In the genomic region with DNA sequence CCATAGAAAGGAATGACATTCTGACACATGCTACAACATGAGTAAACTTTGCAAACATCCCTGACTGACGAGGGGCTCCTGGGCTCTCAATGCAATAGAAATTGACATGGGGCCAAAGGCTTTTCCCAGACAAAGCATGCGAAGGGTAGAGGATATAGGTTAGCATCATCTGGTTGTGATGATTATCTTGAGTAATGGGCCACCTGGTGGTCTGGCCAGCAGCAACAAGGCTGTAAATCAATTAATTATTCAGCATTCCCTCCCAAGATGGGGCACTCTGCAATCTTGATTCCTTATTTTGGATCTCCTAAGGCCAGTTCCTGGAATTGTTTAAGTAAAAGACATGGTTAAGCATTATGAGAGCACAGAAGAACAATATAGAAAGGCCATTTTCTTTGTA, we compare ENCODE assay signal across 21 cellular contexts.
DNase-seq lines count a peak whose midpoint lies in the region; ATAC-seq and TF ChIP-seq lines count a peak whose summit lies in the region.
"Had no signal": no experiment of that assay in that cellular context is flagged by ENCODE, and none has a peak within 500 bp of the region (broad histone marks: within the 10 kb centered on the region; RNA-seq: fewer than 3 reads in every experiment).

No MANE protein-coding gene starts in this region.

- H3K27me3 Mint-ChIP-seq in H9 (ENCODE audit: low read depth) (no peaks in the 10 kb centered on the region), endodermal cell (ENCODE audit: insufficient read depth) (no peaks in the 10 kb centered on the region)
- H3K27me3 Mint-ChIP-seq: activated naive CD4-positive, alpha-beta T cell treated with anti-CD3 and anti-CD28 coated beads, Interleukin-2, amount 10 ng/mL, durations not matched to agents 7 days and 5 days had no signal

- no peaks in the 10 kb centered on the region for H3K79me1 ChIP-seq in H9 (ENCODE audit: insufficient read depth, low read depth, low read length, poor library complexity, severe bottlenecking)

- H3K4me3 ChIP-seq in NT2/D1 (ENCODE audit: insufficient read length, low read depth) (no peak overlapping the region), endodermal cell (ENCODE audit: low read length) (no peak overlapping the region)
- H3K4me3 ChIP-seq: Peyer's patch had no signal

- no peak overlapping the region for H4K5ac ChIP-seq in H9 (ENCODE audit: insufficient read length, low read depth, low read length)

- peaks cover 0 to 3% of the 10 kb centered on the region in 2 experiments; a peak in 1 of 5 replicates for H3K9me3 Mint-ChIP-seq in H9
- H3K9me3 Mint-ChIP-seq in endodermal cell: no peaks in the 10 kb centered on the region
- H3K9me3 Mint-ChIP-seq: activated CD4-positive, alpha-beta memory T cell treated with anti-CD3 and anti-CD28 coated beads, Interleukin-2, amount 10 ng/mL, durations not matched to agents 7 days and 5 days; activated naive CD4-positive, alpha-beta T cell treated with anti-CD3 and anti-CD28 coated beads, Interleukin-2, amount 10 ng/mL, durations not matched to agents 7 days and 5 days had no signal

- no peak overlapping the region for H4K91ac ChIP-seq in H9 (ENCODE audit: insufficient read length, low read depth, low read length)

- H3K27ac ChIP-seq in C4-2B (peak overlapping the region; percentile 59; the same call in 1 of the 2 replicates), H9 (ENCODE audit: insufficient read length, low read depth, low read length) (no peak overlapping the region), endodermal cell (ENCODE audit: low read depth, low read length) (no peak overlapping the region)
- H3K27ac ChIP-seq: parathyroid adenoma, Peyer's patch had no signal

- no peaks in the 10 kb centered on the region; a peak in 1 of 7 replicates for H3K36me3 Mint-ChIP-seq in H9 (ENCODE audit: insufficient read depth in 1 of 3, low read depth in 3 of 3)
- no peaks in the 10 kb centered on the region for H3K36me3 Mint-ChIP-seq in endodermal cell (ENCODE audit: low read depth)
- H3K36me3 Mint-ChIP-seq: activated naive CD4-positive, alpha-beta T cell treated with anti-CD3 and anti-CD28 coated beads, Interleukin-2, amount 10 ng/mL, durations not matched to agents 7 days and 5 days; CD4-positive, alpha-beta memory T cell had no signal

- H3K4me1 ChIP-seq in H9 (ENCODE audit: insufficient read depth, low read length) (no peaks in the 10 kb centered on the region; the same call in 1 of the 2 replicates), NT2/D1 (ENCODE audit: insufficient read depth, insufficient read length) (no peaks in the 10 kb centered on the region), endodermal cell (ENCODE audit: control insufficient read depth, insufficient read depth, low read length) (no peaks in the 10 kb centered on the region)
- H3K4me1 ChIP-seq: parathyroid adenoma, Peyer's patch had no signal

- no peak overlapping the region for H2BK12ac ChIP-seq in H9 (ENCODE audit: insufficient read length, low read depth, low read length)

- no peak overlapping the region for H3T11ph ChIP-seq in H9 (ENCODE audit: low read length)

- no peak overlapping the region for H2BK15ac ChIP-seq in H9 (ENCODE audit: low read depth, low read length)

- no peak overlapping the region for H3K18ac ChIP-seq in H9 (ENCODE audit: insufficient read length, low read depth, low read length)

- DNase-seq in H9 (peak; percentile 36), NT2/D1 (ENCODE audit: low read depth, low spot score) (peak; percentile 11), endodermal cell (peak; percentile 66), kidney glomerular epithelial cell (lab: John Stamatoyannopoulos, UW) (no peak), GM19240 (ENCODE audit: insufficient read length, low spot score) (no peak)
- DNase-seq: activated CD4-positive, alpha-beta memory T cell treated with anti-CD3 and anti-CD28 coated beads, Interleukin-2, amount 10 ng/mL, durations not matched to agents 7 days and 5 days; activated naive CD4-positive, alpha-beta T cell treated with anti-CD3 and anti-CD28 coated beads, Interleukin-2, amount 10 ng/mL, durations not matched to agents 7 days and 5 days; activated T-cell treated with anti-CD3 and anti-CD28 coated beads, Interleukin-2, amount 50 U/mL, for 1 hour; EL; mammary epithelial cell; naive thymus-derived CD8-positive, alpha-beta T cell; NCI-H1436; NCI-H345; Peyer's patch; stimulated activated CD4-positive, alpha-beta T cell treated with anti-CD3 and anti-CD28 coated beads, Interleukin-2, amount 100 ng/mL, for 48 hours had no signal

- no peak overlapping the region for H3K27ac Mint-ChIP-seq in H9
- no peak overlapping the region for H3K27ac Mint-ChIP-seq in endodermal cell
- H3K27ac Mint-ChIP-seq: activated CD4-positive, alpha-beta memory T cell treated with anti-CD3 and anti-CD28 coated beads, Interleukin-2, amount 10 ng/mL, durations not matched to agents 7 days and 5 days; activated naive CD4-positive, alpha-beta T cell treated with anti-CD3 and anti-CD28 coated beads, Interleukin-2, amount 10 ng/mL, durations not matched to agents 7 days and 5 days; CD4-positive, alpha-beta memory T cell; naive thymus-derived CD8-positive, alpha-beta T cell had no signal

- no peak overlapping the region for H2BK20ac ChIP-seq in H9 (ENCODE audit: low read depth, low read length, poor library complexity, severe bottlenecking)

- H3K56ac ChIP-seq in H9 (ENCODE audit: insufficient read length, low read depth, low read length): no peak overlapping the region

- H3K9me3 ChIP-seq in H9 (ENCODE audit: control insufficient read depth, low read depth, low read length) (no peaks in the 10 kb centered on the region), NT2/D1 (ENCODE audit: insufficient read depth, low read length) (peaks cover 4% of the 10 kb centered on the region; the same call in 1 of the 2 replicates), endodermal cell (ENCODE audit: control insufficient read depth, low read length) (no peaks in the 10 kb centered on the region)
- H3K9me3 ChIP-seq: Peyer's patch had no signal

- ATAC-seq in GM21529 (IDR thresholded peaks at IDR 0.05; ENCODE audit: unreplicated experiment) (no peak), HG03457 (IDR thresholded peaks at IDR 0.05; ENCODE audit: unreplicated experiment) (no peak)
- ATAC-seq: HCT116; naive thymus-derived CD8-positive, alpha-beta T cell had no signal

- H2AK5ac ChIP-seq in H9 (ENCODE audit: insufficient read length, low read length): no peak overlapping the region

- no peaks in the 10 kb centered on the region for H3K23me2 ChIP-seq in H9 (ENCODE audit: insufficient read length, low read depth, low read length, poor library complexity, severe bottlenecking)

- no peaks in the 10 kb centered on the region for H3K79me2 ChIP-seq in H9 (ENCODE audit: insufficient read depth, low read length)
- H3K79me2 ChIP-seq: parathyroid adenoma had no signal

- H3K4me1 Mint-ChIP-seq in H9 (no peaks in the 10 kb centered on the region; a peak in 1 of 4 replicates), endodermal cell (no peaks in the 10 kb centered on the region)
- H3K4me1 Mint-ChIP-seq: activated CD4-positive, alpha-beta memory T cell treated with anti-CD3 and anti-CD28 coated beads, Interleukin-2, amount 10 ng/mL, durations not matched to agents 7 days and 5 days; activated naive CD4-positive, alpha-beta T cell treated with anti-CD3 and anti-CD28 coated beads, Interleukin-2, amount 10 ng/mL, durations not matched to agents 7 days and 5 days; naive thymus-derived CD8-positive, alpha-beta T cell had no signal

- no peaks in the 10 kb centered on the region for H3K27me3 ChIP-seq in H9 (ENCODE audit: insufficient read depth, low read length)
- no peaks in the 10 kb centered on the region for H3K27me3 ChIP-seq in NT2/D1 (ENCODE audit: insufficient read depth, insufficient read length)
- no peaks in the 10 kb centered on the region for H3K27me3 ChIP-seq in endodermal cell (ENCODE audit: control insufficient read depth, insufficient read depth, low read length, poor library complexity, severe bottlenecking)
- H3K27me3 ChIP-seq: Peyer's patch had no signal

- peak; percentile 49 for TF ChIP-seq CTCF in C4-2B (conservative IDR thresholded peaks at IDR 0.05)
- TF ChIP-seq CTCF in H9 (conservative IDR thresholded peaks at IDR 0.05): peak; percentile 75
- TF ChIP-seq CTCF in endodermal cell (conservative IDR thresholded peaks at IDR 0.05): peak; percentile 81

- no peak overlapping the region for H3K9ac ChIP-seq in H9 (ENCODE audit: extremely low read depth, insufficient read length, low read length)
- no peak overlapping the region for H3K9ac ChIP-seq in NT2/D1 (ENCODE audit: insufficient read length, low read depth)
- H3K9ac ChIP-seq in endodermal cell (ENCODE audit: extremely low read depth, low read length, poor library complexity, severe bottlenecking): no peak overlapping the region
- H3K9ac ChIP-seq: parathyroid adenoma had no signal

- no peak overlapping the region for H3K4ac ChIP-seq in H9 (ENCODE audit: low read depth, low read length)

- H3K36me3 ChIP-seq in NT2/D1 (ENCODE audit: insufficient read depth, insufficient read length, low read length) (no peaks in the 10 kb centered on the region), endodermal cell (ENCODE audit: control insufficient read depth, insufficient read depth, low read length) (no peaks in the 10 kb centered on the region)
- H3K36me3 ChIP-seq: Peyer's patch had no signal

- no peak overlapping the region for H2BK120ac ChIP-seq in H9 (ENCODE audit: low read depth, low read length, poor library complexity, severe bottlenecking)

- H3K14ac ChIP-seq in H9 (ENCODE audit: insufficient read depth, low read length): no peak overlapping the region

- H4K20me1 ChIP-seq in H9 (ENCODE audit: control insufficient read depth, insufficient read depth, insufficient read length): no peaks in the 10 kb centered on the region

- no peak overlapping the region for H2AFZ ChIP-seq in H9 (ENCODE audit: low read length)
- H2AFZ ChIP-seq: parathyroid adenoma had no signal

- no peak overlapping the region for H4K8ac ChIP-seq in H9 (replicated peaks; ENCODE audit: insufficient read length, low read depth, low read length)

- H3K4me2 ChIP-seq in H9 (ENCODE audit: insufficient read depth, insufficient read length, low read length): no peak overlapping the region

- no peak overlapping the region for H3K23ac ChIP-seq in H9 (ENCODE audit: insufficient read length, low read depth, low read length)

- no CpG with 5 or more reads among the region's 2 CpGs for WGBS in H9 (ENCODE audit: extremely low coverage, insufficient read length, low lambda C conversion rate)
- WGBS in endodermal cell (ENCODE audit: insufficient coverage in 1 of 2, insufficient read length in 1 of 2), 2 experiments: 40 to 72% methylated on average over 1 to 2 of the region's 2 CpGs

- H2BK5ac ChIP-seq in H9 (ENCODE audit: insufficient read length, low read length): no peak overlapping the region

- no peak overlapping the region for H3K4me3 Mint-ChIP-seq in H9
- no peak overlapping the region for H3K4me3 Mint-ChIP-seq in endodermal cell
- H3K4me3 Mint-ChIP-seq: activated CD4-positive, alpha-beta memory T cell treated with anti-CD3 and anti-CD28 coated beads, Interleukin-2, amount 10 ng/mL, durations not matched to agents 7 days and 5 days; activated naive CD4-positive, alpha-beta T cell treated with anti-CD3 and anti-CD28 coated beads, Interleukin-2, amount 10 ng/mL, durations not matched to agents 7 days and 5 days; naive thymus-derived CD8-positive, alpha-beta T cell had no signal

Comparison
In these comparisons a context has a peak if more than half of its experiments do, and no peak if none do; other contexts are left out.
1. DNase-seq: peak in H9 (single experiment), NT2/D1 (single experiment) and endodermal cell (single experiment); none in kidney glomerular epithelial cell (single experiment) and GM19240 (single experiment).
2. Peak in every context shown above with its lines, with median percentiles within 50 percentile points of each other: CTCF ChIP-seq.